ENCODE assay signal across 9 cellular contexts in genomic region chr1:181043025-181043880, GRCh38. TPM values are rescaled to one million over a fixed set of nuclear protein-coding genes. Genes with fewer than 3 reads are reported as not detected.
A peak's percentile ranks its signal among the peaks of the same experiment; 100 is the strongest.
DNase-seq lines count a peak whose midpoint lies in the region; ATAC-seq and TF ChIP-seq lines count a peak whose summit lies in the region.
"Had no signal": no experiment of that assay in that cellular context is flagged by ENCODE, and none has a peak within 500 bp of the region (broad histone marks: within the 10 kb centered on the region; RNA-seq: fewer than 3 reads in every experiment).

No MANE protein-coding gene starts in this region.

- peak overlapping the region in 6 of 8 donors; percentile 12 to 71 (median 62) for H3K27ac Mint-ChIP-seq in CD8-positive, alpha-beta memory T cell
- H3K27ac Mint-ChIP-seq in HFFc6, result peak overlapping the region; percentile 51; the same call in 1 of the 2 replicates

- H3K27me3 ChIP-seq in CD8-positive, alpha-beta memory T cell (ENCODE audit: insufficient read depth, low read length, poor library complexity, severe bottlenecking), result no peaks in the 10 kb centered on the region
- H3K27me3 ChIP-seq in RWPE2 (ENCODE audit: insufficient read depth, poor library complexity, severe bottlenecking), result no peaks in the 10 kb centered on the region

- peaks cover 16% of the 10 kb centered on the region for H3K4me1 ChIP-seq in CD8-positive, alpha-beta memory T cell (ENCODE audit: insufficient read depth, low read length)
- H3K4me1 ChIP-seq in RWPE2 (ENCODE audit: insufficient read depth, poor library complexity, severe bottlenecking), result peaks cover 23% of the 10 kb centered on the region

- no peaks in the 10 kb centered on the region for H3K9me3 Mint-ChIP-seq in CD8-positive, alpha-beta memory T cell
- no peaks in the 10 kb centered on the region for H3K9me3 Mint-ChIP-seq in HFFc6
- H3K9me3 Mint-ChIP-seq: activated B cell treated with CpG ODN at 0.5 μM for 24 hours had no signal

- no peak for TF ChIP-seq CTCF in HFFc6 (IDR thresholded peaks at IDR 0.05)
- no peak for TF ChIP-seq CTCF in RWPE2 (IDR thresholded peaks at IDR 0.05; ENCODE audit: poor library complexity, severe bottlenecking)

- CTCF ChIA-PET in CD8-positive, alpha-beta memory T cell (lab: Charles Lee), result interaction anchor here (0.7 to 1.9 kb wide), 4 partner anchors 9 to 124 kb away, joined by 3 to 4 read pairs (median 3); partner anchors contain the start of gene MR1

- H3K36me3 Mint-ChIP-seq in CD8-positive, alpha-beta memory T cell, result peaks cover 13 to 58% (median 17%) of the 10 kb centered on the region in 3 donors
- peaks cover 13% of the 10 kb centered on the region for H3K36me3 Mint-ChIP-seq in HFFc6 (ENCODE audit: low read depth)

- POLR2A ChIA-PET in CD8-positive, alpha-beta memory T cell (lab: Charles Lee), result no interaction called here

- peaks cover 44 to 65% (median 56%) of the 10 kb centered on the region in 3 donors for H3K4me1 Mint-ChIP-seq in CD8-positive, alpha-beta memory T cell
- H3K4me1 Mint-ChIP-seq in HFFc6 (ENCODE audit: low read depth), result peaks cover 38% of the 10 kb centered on the region

- no peak for DNase-seq in CD8-positive, alpha-beta memory T cell
- peak; percentile 18 for DNase-seq in HFFc6
- no peak for DNase-seq in RWPE2 (ENCODE audit: low spot score)
- peak; percentile 18 for DNase-seq in iPS-NIHi11 (ENCODE audit: low spot score)
- no peak for DNase-seq in activated CD4-positive, alpha-beta T cell treated with anti-CD3 and anti-CD28 coated beads, Interleukin-2, amount 50 U/mL, for 4 hours
- DNase-seq: activated B cell treated with CpG ODN at 0.5 μM for 24 hours had no signal

- peak overlapping the region in 2 of 7 donors; percentile 20 to 51 for H3K4me3 Mint-ChIP-seq in CD8-positive, alpha-beta memory T cell
- H3K4me3 Mint-ChIP-seq in HFFc6, result no peak overlapping the region
- H3K4me3 Mint-ChIP-seq: activated B cell treated with CpG ODN at 0.5 μM for 24 hours had no signal

- ATAC-seq in RWPE2 (ENCODE audit: low read depth) (peak; percentile 16; the same call in 2 of the 3 replicates), GM18909 (IDR thresholded peaks at IDR 0.05; ENCODE audit: poor library complexity, unreplicated experiment) (no peak), GM21526 (IDR thresholded peaks at IDR 0.05; ENCODE audit: low FRiP score, unreplicated experiment) (no peak), GM19395 (IDR thresholded peaks at IDR 0.05; ENCODE audit: unreplicated experiment) (no peak)

- peaks cover 7% of the 10 kb centered on the region for H3K36me3 ChIP-seq in CD8-positive, alpha-beta memory T cell (ENCODE audit: insufficient read depth, low read length)
- no peaks in the 10 kb centered on the region for H3K36me3 ChIP-seq in RWPE2 (ENCODE audit: low read depth)

- H3K27me3 Mint-ChIP-seq in CD8-positive, alpha-beta memory T cell, result no peaks in the 10 kb centered on the region
- peaks cover 1% of the 10 kb centered on the region for H3K27me3 Mint-ChIP-seq in HFFc6 (ENCODE audit: insufficient read depth)
- H3K27me3 Mint-ChIP-seq: activated B cell treated with CpG ODN at 0.5 μM for 24 hours had no signal

- no peaks in the 10 kb centered on the region for H3K9me3 ChIP-seq in CD8-positive, alpha-beta memory T cell (ENCODE audit: low read length)
- no peaks in the 10 kb centered on the region for H3K9me3 ChIP-seq in RWPE2 (ENCODE audit: severe bottlenecking)

- no peak overlapping the region for H3K27ac ChIP-seq in CD8-positive, alpha-beta memory T cell (ENCODE audit: low read depth, low read length)
- peak overlapping the region; percentile 69 for H3K27ac ChIP-seq in RWPE2 (ENCODE audit: poor library complexity, severe bottlenecking)

- no peak overlapping the region for H3K4me3 ChIP-seq in CD8-positive, alpha-beta memory T cell (ENCODE audit: low read length)
- H3K4me3 ChIP-seq in RWPE2 (ENCODE audit: severe bottlenecking), result no peak overlapping the region

RNA-seq across cellular contexts. Expression of gene MR1, which starts 9.5 kb away (rescaled TPM):
- total RNA-seq in CD8-positive, alpha-beta memory T cell, result 10 to 100 TPM; 13.8 to 16.4 TPM
- polyA plus RNA-seq in CD8-positive, alpha-beta memory T cell, result 37.7 TPM
- 10 to 100 TPM; 27.2 to 39.2 (median 32.2) TPM for total RNA-seq in HFFc6 (2021; fragmentation: NEBNext Ultra II Directional; extraction: Animal tissue kit (Norgen Biotek cat#: 25700))

RNA-seq across cellular contexts. Expression of gene STX6, which starts 20.6 kb away (rescaled TPM):
- 10 to 100 TPM; 21.1 to 21.5 TPM for total RNA-seq in CD8-positive, alpha-beta memory T cell
- 11.0 TPM for polyA plus RNA-seq in CD8-positive, alpha-beta memory T cell
- 10 to 100 TPM; 24.2 to 28.5 (median 25.3) TPM for total RNA-seq in HFFc6 (2021; fragmentation: NEBNext Ultra II Directional; extraction: Animal tissue kit (Norgen Biotek cat#: 25700))

RNA-seq across cellular contexts. Expression of gene IER5, which starts 45.2 kb away (rescaled TPM):
- 10 to 100 TPM; 52.3 to 57.2 TPM for total RNA-seq in CD8-positive, alpha-beta memory T cell
- polyA plus RNA-seq in CD8-positive, alpha-beta memory T cell, result 29.0 TPM
- total RNA-seq in HFFc6 (2021; fragmentation: NEBNext Ultra II Directional; extraction: Animal tissue kit (Norgen Biotek cat#: 25700)), result 10 to 100 TPM; 35.7 to 49.1 (median 43.4) TPM

Comparison
In these comparisons a context has a peak if more than half of its experiments do, and no peak if none do; other contexts are left out.
1. DNase-seq: peak in HFFc6 (single experiment) and iPS-NIHi11 (single experiment); none in CD8-positive, alpha-beta memory T cell (0 of 5), RWPE2 (single experiment) and activated CD4-positive, alpha-beta T cell treated with anti-CD3 and anti-CD28 coated beads, Interleukin-2, amount 50 U/mL, for 4 hours (0 of 2).